ENCODE assay signal across 8 cellular contexts in the genomic region with DNA sequence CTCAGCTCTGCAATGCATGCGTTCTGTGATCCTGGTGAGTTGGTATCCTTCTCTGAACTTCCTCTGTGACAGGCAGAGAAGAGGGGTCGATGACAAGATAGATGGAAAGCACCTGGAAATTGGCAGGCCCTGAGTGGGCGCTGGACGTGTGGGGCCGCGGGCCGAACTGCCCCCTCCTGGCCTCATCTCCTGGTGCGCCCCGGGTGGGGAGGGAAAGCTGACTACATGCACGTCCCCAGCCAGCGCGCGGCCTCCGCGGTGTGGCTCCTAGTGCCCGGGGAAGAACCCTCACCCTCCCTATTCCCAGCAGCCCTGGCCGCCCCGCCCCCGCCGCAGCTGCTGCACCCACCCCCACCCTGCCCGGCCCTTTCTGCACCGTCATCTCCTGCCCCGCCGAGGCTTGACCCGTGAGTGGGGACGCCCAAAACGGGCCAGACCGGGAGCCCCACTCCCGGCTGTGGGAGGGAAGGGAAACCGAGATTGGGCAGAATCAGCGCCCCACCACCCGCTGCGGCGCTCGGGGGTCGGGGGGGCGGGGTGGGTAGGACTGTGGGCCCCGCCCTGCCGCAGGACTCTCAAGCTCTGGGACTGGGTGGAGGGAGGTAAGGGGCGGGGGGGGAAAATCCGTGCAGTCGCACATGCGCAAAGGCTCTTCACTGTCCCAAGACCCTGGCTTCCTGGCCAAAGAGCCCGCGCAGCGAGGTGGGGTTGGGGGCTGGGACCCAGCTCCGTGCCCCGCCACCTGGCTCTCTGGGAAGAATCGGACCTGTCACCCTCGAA. TPM values are rescaled to one million over a fixed set of nuclear protein-coding genes. Genes with fewer than 3 reads are reported as not detected.
DNase-seq lines count a peak whose midpoint lies in the region; ATAC-seq and TF ChIP-seq lines count a peak whose summit lies in the region.

Gene NOL3, plus strand, starts transcription at position 371 of the 780 bp plus-strand sequence.

- POLR2A ChIA-PET in AG04449 (lab: Yijun Ruan, JAX), result interaction anchor here (0.7 to 2.2 kb wide), 7 partner anchors 10 to 172 kb away, joined by 3 to 5 read pairs (median 4); partner anchors contain the start of gene B3GNT9

- intact Hi-C loops in heart right ventricle (cut with DNase I), result no loop called here

- H3K27me3 ChIP-seq in heart right ventricle (peaks cover 0 to 73% (median 6%) of the 10 kb centered on the region in 7 donors), parathyroid adenoma (ENCODE audit: control insufficient read depth, insufficient read depth, low read length) (no peaks in the 10 kb centered on the region)

- peak within 1 kb of the TSS; percentile 87 for H3K4me2 ChIP-seq in parathyroid adenoma (ENCODE audit: low read length)

- H3K27ac ChIP-seq in heart right ventricle, result peak within 1 kb of the TSS; percentile 69 to 98 (median 94)
- H3K27ac ChIP-seq in parathyroid adenoma, result peak within 1 kb of the TSS; percentile 85

- H3K4me3 ChIP-seq in AG04449 (ENCODE audit: low read depth, low read length), result peak within 1 kb of the TSS; percentile 56
- peak within 1 kb of the TSS; percentile 67 for H3K4me3 ChIP-seq in GM12865 (ENCODE audit: low read depth, low read length)
- H3K4me3 ChIP-seq in heart right ventricle, result peak within 1 kb of the TSS; percentile 30 to 60 (median 54)
- peak within 1 kb of the TSS; percentile 44 for H3K4me3 ChIP-seq in parathyroid adenoma (ENCODE audit: low read depth, low read length)

- H3K36me3 ChIP-seq in heart right ventricle, result peaks cover 0 to 5% (median 0%) of the 10 kb centered on the region in 9 donors
- H3K36me3 ChIP-seq in parathyroid adenoma (ENCODE audit: control insufficient read depth, insufficient read depth, low read length), result no peaks in the 10 kb centered on the region

- DNase-seq in AG04449 (ENCODE audit: low read depth, low spot score) (no peak), GM12865 (ENCODE audit: low read depth) (peak; percentile 77), NCI-H526 (lab: John Stamatoyannopoulos, UW) (peak; percentile 17 to 77), amniotic epithelial cell (ENCODE audit: low read depth) (peak; percentile 75), heart right ventricle (peak; percentile 86 to 89), Kasumi-1 (lab: John Stamatoyannopoulos, UW) (no peak)

- H3K79me2 ChIP-seq in parathyroid adenoma, result no peaks in the 10 kb centered on the region

- no peak within 1 kb of the TSS for H3K9ac ChIP-seq in parathyroid adenoma

- TF ChIP-seq CTCF in AG04449 (IDR thresholded peaks at IDR 0.05; ENCODE audit: insufficient read depth, low read length, missing control alignments), result peak; percentile 48
- TF ChIP-seq CTCF in GM12865 (IDR thresholded peaks at IDR 0.05; ENCODE audit: insufficient read depth, low read depth, low read length, missing control alignments), result no peak
- TF ChIP-seq CTCF in heart right ventricle (IDR thresholded peaks at IDR 0.05), result no peak
- no peak for TF ChIP-seq CTCF in parathyroid adenoma (IDR thresholded peaks at IDR 0.05)

- H3K9me3 ChIP-seq in heart right ventricle (no peaks in the 10 kb centered on the region), parathyroid adenoma (ENCODE audit: control insufficient read depth, low read length) (no peaks in the 10 kb centered on the region)

- 1% methylated on average over 44 to 50 of the region's 50 CpGs for WGBS in heart right ventricle, 2 donors

- ATAC-seq in HG02885 (IDR thresholded peaks at IDR 0.05; ENCODE audit: poor library complexity, unreplicated experiment) (peak; percentile 46), heart right ventricle (peak; percentile 65 to 81 (median 75))

- H3K4me1 ChIP-seq in heart right ventricle (peaks cover 12 to 68% (median 40%) of the 10 kb centered on the region in 9 donors), parathyroid adenoma (peaks cover 25% of the 10 kb centered on the region)

- peak within 1 kb of the TSS; percentile 78 for H2AFZ ChIP-seq in parathyroid adenoma

- CTCF ChIA-PET in AG04449 (lab: Yijun Ruan, JAX), result interaction anchor here (0.6 to 10.1 kb wide), 10 partner anchors 10 to 411 kb away, joined by 3 to 110 read pairs (median 5); partner anchors contain the start of genes B3GNT9, FBXL8, MATCAP1 and TRADD

RNA-seq across cellular contexts. Expression of gene NOL3, which starts in this region (rescaled TPM):
- total RNA-seq in heart right ventricle, result 10 to 100 TPM; 71.8 to 92.2 (median 79.9) TPM
- polyA plus RNA-seq in heart right ventricle, result 100 to 1,000 TPM; 115 to 132 TPM

Comparison
In these comparisons a context has a peak if more than half of its experiments do, and no peak if none do; other contexts are left out.
1. DNase-seq: peak in GM12865 (single experiment), NCI-H526 (2 of 2), amniotic epithelial cell (single experiment) and heart right ventricle (2 of 2); none in AG04449 (single experiment) and Kasumi-1 (0 of 2).
2. Peak in every context shown above with its lines, with median percentiles within 50 percentile points of each other: H3K4me3 ChIP-seq.